In genomic region chr14:105014631-105015030, GRCh38 we compare ENCODE assay signal across 14 cellular contexts. TPM values are rescaled to one million over a fixed set of nuclear protein-coding genes. Genes with fewer than 3 reads are reported as not detected.
A peak's percentile ranks its signal among the peaks of the same experiment; 100 is the strongest.
DNase-seq lines count a peak whose midpoint lies in the region; ATAC-seq and TF ChIP-seq lines count a peak whose summit lies in the region.
"Had no signal": no experiment of that assay in that cellular context is flagged by ENCODE, and none has a peak within 500 bp of the region (broad histone marks: within the 10 kb centered on the region; RNA-seq: fewer than 3 reads in every experiment).

No MANE protein-coding gene starts in this region.

- H3K4me1 ChIP-seq in BLaER1 (peaks cover 86% of the 10 kb centered on the region), DND-41 (ENCODE audit: insufficient read depth, low read length) (peaks cover 40% of the 10 kb centered on the region), mucosa of descending colon (ENCODE audit: low read depth) (peaks cover 15% of the 10 kb centered on the region)
- H3K4me1 ChIP-seq: right lobe of liver had no signal

- H3K27ac Mint-ChIP-seq in memory B cell: peak overlapping the region; percentile 74

- H3K4me2 ChIP-seq in BLaER1 (peak overlapping the region; percentile 92), DND-41 (ENCODE audit: insufficient read depth, low read length) (0 out of 2 replicates have a peak overlapping the region, but pooled peaks have one; percentile 13)

- no peak for ATAC-seq in DND-41 (ENCODE audit: insufficient read depth, low read depth)
- ATAC-seq in memory B cell (ENCODE audit: low read depth): no peak
- ATAC-seq in GM21528 (IDR thresholded peaks at IDR 0.05; ENCODE audit: low FRiP score, unreplicated experiment): no peak
- no peak for ATAC-seq in mucosa of descending colon
- ATAC-seq: right lobe of liver had no signal

- no peak overlapping the region for H2AFZ ChIP-seq in DND-41 (ENCODE audit: low read depth, low read length)

- TF ChIP-seq CTCF in DND-41 (IDR thresholded peaks at IDR 0.05; ENCODE audit: borderline replicate concordance, extremely low read depth, low read length, poor library complexity, severe bottlenecking): no peak
- TF ChIP-seq CTCF in mucosa of descending colon (IDR thresholded peaks at IDR 0.05): no peak

- no peak overlapping the region for H3K4me3 Mint-ChIP-seq in memory B cell

- H3K27me3 ChIP-seq in BLaER1 (no peaks in the 10 kb centered on the region), DND-41 (ENCODE audit: insufficient read depth, low read length, poor library complexity) (no peaks in the 10 kb centered on the region)
- H3K27me3 ChIP-seq: right lobe of liver, suprapubic skin had no signal

- H3K36me3 ChIP-seq in BLaER1: peaks cover 74% of the 10 kb centered on the region
- peaks cover 91% of the 10 kb centered on the region for H3K36me3 ChIP-seq in DND-41 (ENCODE audit: insufficient read depth, low read length)
- H3K36me3 ChIP-seq in SK-N-MC (ENCODE audit: insufficient read depth, low read length): peaks cover 55% of the 10 kb centered on the region
- H3K36me3 ChIP-seq in mucosa of descending colon (ENCODE audit: low read depth): no peaks in the 10 kb centered on the region

- peaks cover 46% of the 10 kb centered on the region for H3K4me1 Mint-ChIP-seq in memory B cell

- no peak overlapping the region for H3K4me3 ChIP-seq in BLaER1
- no peak overlapping the region for H3K4me3 ChIP-seq in DND-41 (ENCODE audit: low read depth in 1 of 2, low read length in 2 of 2)
- no peak overlapping the region for H3K4me3 ChIP-seq in SK-N-MC
- no peak overlapping the region for H3K4me3 ChIP-seq in mucosa of descending colon
- H3K4me3 ChIP-seq: right lobe of liver, suprapubic skin had no signal

- H3K36me3 Mint-ChIP-seq in memory B cell: peaks cover 5% of the 10 kb centered on the region

- H3K9me3 ChIP-seq in BLaER1 (no peaks in the 10 kb centered on the region), DND-41 (ENCODE audit: insufficient read depth, low read length, severe bottlenecking) (no peaks in the 10 kb centered on the region), SK-N-MC (ENCODE audit: low read depth, low read length) (no peaks in the 10 kb centered on the region), mucosa of descending colon (no peaks in the 10 kb centered on the region)
- H3K9me3 ChIP-seq: Caco-2, right lobe of liver, suprapubic skin had no signal

- H3K9me3 Mint-ChIP-seq in memory B cell: no peaks in the 10 kb centered on the region

- intact Hi-C loops in mucosa of descending colon (cut with DNase I, micrococcal nuclease): no loop called here

- no peaks in the 10 kb centered on the region for H3K27me3 Mint-ChIP-seq in memory B cell

- H3K79me2 ChIP-seq in DND-41 (ENCODE audit: insufficient read depth, low read length): peaks cover 100% of the 10 kb centered on the region

- H4K20me1 ChIP-seq in BLaER1 (peaks cover 100% of the 10 kb centered on the region), DND-41 (ENCODE audit: insufficient read depth, low read length) (peaks cover 100% of the 10 kb centered on the region)

- H3K27ac ChIP-seq in BLaER1: peak overlapping the region; percentile 59
- H3K27ac ChIP-seq in DND-41 (ENCODE audit: low read length): no peak overlapping the region
- H3K27ac ChIP-seq in SK-N-MC: peak overlapping the region; percentile 42; the same call in 1 of the 2 replicates
- H3K27ac ChIP-seq: right lobe of liver, suprapubic skin had no signal

- no peak for DNase-seq in DND-41
- DNase-seq in SK-N-MC (ENCODE audit: low read depth, low spot score): no peak
- DNase-seq in memory B cell (ENCODE audit: low spot score in 2 of 2): no peak
- no peak for DNase-seq in NCI-H2196 treated with DMSO at 0.1 percent for 48 hours (lab: John Stamatoyannopoulos, UW; ENCODE audit: unreplicated experiment)
- DNase-seq in anterior cingulate cortex (lab: John Stamatoyannopoulos, UW): no peak
- DNase-seq in mucosa of descending colon: no peak
- DNase-seq: activated gamma-delta T cell, Caco-2, right lobe of liver, SHP77 had no signal

- H3K9ac ChIP-seq in BLaER1 (peak overlapping the region; percentile 49), DND-41 (ENCODE audit: low read depth, low read length) (no peak overlapping the region), SK-N-MC (ENCODE audit: insufficient read length) (peak overlapping the region; percentile 26)

RNA-seq across cellular contexts. Expression of gene CDCA4, which starts 6.3 kb away (rescaled TPM):
- 1 to 10 TPM; 4.3 to 8.7 (median 5.6) TPM for total RNA-seq in mucosa of descending colon

RNA-seq across cellular contexts. Expression of gene CLBA1, which starts 29.0 kb away (rescaled TPM):
- total RNA-seq in mucosa of descending colon: 1 to 10 TPM; 6.0 to 8.4 (median 6.9) TPM

RNA-seq across cellular contexts. Expression of gene AHNAK2, which starts 36.5 kb away (rescaled TPM):
- 100 to 1,000 TPM in 1 of 3 donors, 10 to 100 TPM in 1, 1 to 10 TPM in 1; 4.6 to 145 (median 20.3) TPM for total RNA-seq in mucosa of descending colon

RNA-seq across cellular contexts. Expression of gene GPR132, which starts 50.6 kb away (rescaled TPM):
- total RNA-seq in mucosa of descending colon: 1 to 10 TPM; 1.7 to 4.0 (median 3.1) TPM
- total RNA-seq: Caco-2, myocyte had no signal
